8 cellular contexts compared by ENCODE assay signal in genomic region chr6:28866342-28867077, GRCh38. TPM values are rescaled to one million over a fixed set of nuclear protein-coding genes. Genes with fewer than 3 reads are reported as not detected.
A peak's percentile ranks its signal among the peaks of the same experiment; 100 is the strongest.
DNase-seq lines count a peak whose midpoint lies in the region; ATAC-seq and TF ChIP-seq lines count a peak whose summit lies in the region.

No MANE protein-coding gene starts in this region.

- H3K36me3 ChIP-seq in adipocyte (ENCODE audit: control insufficient read depth, insufficient read depth, low read length, severe bottlenecking), result no peaks in the 10 kb centered on the region
- H3K36me3 ChIP-seq in aorta (ENCODE audit: control insufficient read depth in 1 of 2, insufficient read depth in 2 of 2, low read length in 1 of 2), result no peaks in the 10 kb centered on the region

- WGBS in right cardiac atrium, result under 1% methylated on average over 58 of the region's 58 CpGs
- WGBS in aorta, 2 donors, result 0 to 1% methylated on average over 57 to 58 of the region's 58 CpGs

- H3K27ac Mint-ChIP-seq in T-cell, result peak overlapping the region; percentile 91 to 94

- peaks cover 0 to 14% (median 7%) of the 10 kb centered on the region in 3 donors for H3K9me3 Mint-ChIP-seq in T-cell

- H3K27me3 ChIP-seq in adipocyte (replicated peaks; ENCODE audit: control insufficient read depth, insufficient read depth, low read length) (no peaks in the 10 kb centered on the region), right cardiac atrium (ENCODE audit: control insufficient read depth, insufficient read depth) (no peaks in the 10 kb centered on the region), aorta (ENCODE audit: control insufficient read depth in 1 of 2, insufficient read depth in 2 of 2, low read length in 1 of 2) (no peaks in the 10 kb centered on the region)

- ATAC-seq in T-cell (replicated peaks in 1 of 4) (peak; percentile 67 to 76 (median 75)), right cardiac atrium (peak; percentile 79 to 84), aorta (ENCODE audit: low FRiP score) (peak; percentile 79)

- peaks cover 36 to 43% (median 43%) of the 10 kb centered on the region in 3 donors for H3K4me1 Mint-ChIP-seq in T-cell

- peak overlapping the region; percentile 84 to 98 (median 85) for H3K4me3 Mint-ChIP-seq in T-cell

- no peaks in the 10 kb centered on the region for H3K9me3 ChIP-seq in adipocyte (ENCODE audit: control insufficient read depth, low read length)
- H3K9me3 ChIP-seq in right cardiac atrium (ENCODE audit: control insufficient read depth, low read length), result no peaks in the 10 kb centered on the region
- no peaks in the 10 kb centered on the region for H3K9me3 ChIP-seq in aorta (ENCODE audit: control insufficient read depth, low read length)

- peaks cover 4% of the 10 kb centered on the region for H3K36me3 Mint-ChIP-seq in T-cell

- H3K4me1 ChIP-seq in adipocyte (ENCODE audit: control insufficient read depth, insufficient read depth, low read length) (peaks cover 12% of the 10 kb centered on the region), right cardiac atrium (ENCODE audit: control insufficient read depth, insufficient read depth, low read length) (peaks cover 5% of the 10 kb centered on the region), aorta (ENCODE audit: control insufficient read depth in 1 of 2, insufficient read depth in 2 of 2, low read length in 2 of 2) (no peaks in the 10 kb centered on the region)

- peaks cover 0 to 5% of the 10 kb centered on the region in 2 donors for H3K27me3 Mint-ChIP-seq in T-cell

- H3K9ac ChIP-seq in adipocyte (ENCODE audit: low read length), result peak overlapping the region; percentile 75

- CTCF ChIA-PET in T-cell (lab: Charles Lee), result interaction anchor here in 1 of 2 donors (0.8 to 2.3 kb wide), 10 partner anchors 14 to 1739 kb away, joined by 3 to 23 read pairs (median 4); no protein-coding TSS in a partner anchor

- H3K4me3 ChIP-seq in AG09309 (ENCODE audit: control insufficient read depth, low read depth, low read length), result peak overlapping the region; percentile 52
- peak overlapping the region; percentile 82 for H3K4me3 ChIP-seq in adipocyte (ENCODE audit: low read length)
- H3K4me3 ChIP-seq in right cardiac atrium (ENCODE audit: low read length), result peak overlapping the region; percentile 52
- peak overlapping the region; percentile 37 to 63 for H3K4me3 ChIP-seq in aorta (ENCODE audit: low read length in 2 of 2)

- TF ChIP-seq CTCF in AG09309 (IDR thresholded peaks at IDR 0.05; ENCODE audit: control insufficient read depth, insufficient read depth, low read depth, low read length, missing control alignments), result no peak

- POLR2A ChIA-PET in T-cell (lab: Charles Lee), result interaction anchor here (0.5 to 2.1 kb wide), 14 partner anchors 18 to 1720 kb away, joined by 3 to 21 read pairs (median 4); a partner anchor contains a TSS

- intact Hi-C loops in right cardiac atrium (cut with DNase I) (loop anchor here in 1 of 4 donors (10.0 kb wide), 1 partner anchor 78 kb away; no protein-coding TSS in a partner anchor), aorta (cut with DNase I) (loop anchor here in 1 of 2 donors (10.0 kb wide), 1 partner anchor 118 kb away; no protein-coding TSS in a partner anchor)

- no peak for DNase-seq in AG09309 (ENCODE audit: low read depth)
- DNase-seq in GM19238 (ENCODE audit: insufficient read length, low spot score), result peak; percentile 18
- peak; percentile 75 for DNase-seq in LoVo (ENCODE audit: low spot score)
- peak; percentile 59 to 82 (median 71) for DNase-seq in T-cell
- peak; percentile 56 for DNase-seq in adipocyte (ENCODE audit: low read depth)
- peak; percentile 71 to 88 (median 86) for DNase-seq in right cardiac atrium
- peak; percentile 66 for DNase-seq in renal cortical epithelial cell (ENCODE audit: low read depth)
- peak; percentile 81 to 88 for DNase-seq in aorta

- H3K27ac ChIP-seq in right cardiac atrium (ENCODE audit: low read length) (peak overlapping the region; percentile 6), aorta (ENCODE audit: low read depth in 1 of 2, low read length in 2 of 2) (peak overlapping the region in 1 of 2 donors; percentile 73)

RNA-seq across cellular contexts. Expression of gene TRIM27, which starts 57.3 kb away (rescaled TPM):
- 10 to 100 TPM; 27.2 to 91.7 (median 86.9) TPM for total RNA-seq in T-cell
- 10 to 100 TPM; 17.9 to 23.1 (median 22.0) TPM for total RNA-seq in right cardiac atrium
- polyA plus RNA-seq in right cardiac atrium, result 16.8 TPM
- 58.3 and 66.5 TPM in 2 replicates for total RNA-seq in renal cortical epithelial cell
- total RNA-seq in aorta, result 10 to 100 TPM; 42.0 to 56.0 TPM
- polyA plus RNA-seq in aorta, result 10 to 100 TPM; 19.3 to 38.8 TPM
